1 cellular context compared by ENCODE assay signal in genomic region chr3:107082527-107082926, GRCh38.
TF ChIP-seq lines count a peak whose summit lies in the region.

No MANE protein-coding gene starts in this region.

TF ChIP-seq in IMR-90, 13 proteins besides CTCF, POLR2A, EP300 and RAD21 (continued from another document):
- TF ChIP-seq ELK1 (IDR thresholded peaks at IDR 0.05; ENCODE audit: borderline replicate concordance, low read depth, low read length) (no peak), RCOR1 (IDR thresholded peaks at IDR 0.05; ENCODE audit: insufficient replicate concordance, low read length) (no peak)
